In genomic region chr17:42744806-42745617, GRCh38 we compare ENCODE assay signal across 1 cellular context.
TF ChIP-seq lines count a peak whose summit lies in the region.

Gene EZH1 (minus strand): TSS chr17:42745040. CDS start chr17:42728941, 16,099 bp downstream.

TF ChIP-seq in HEK293, 187 proteins besides CTCF, POLR2A, EP300 and RAD21 (continued from another document and continues in another):
- TF ChIP-seq ZBTB44 (tag by site-specific recombination; IDR thresholded peaks at IDR 0.05) (no peak), ZBTB8A (tag by site-specific recombination; IDR thresholded peaks at IDR 0.05) (peak; percentile 94), ZNF26 (tag by site-specific recombination; IDR thresholded peaks at IDR 0.05) (no peak), ZNF311 (tag by site-specific recombination; IDR thresholded peaks at IDR 0.05; ENCODE audit: borderline replicate concordance) (no peak), ZNF48 (tag by site-specific recombination; IDR thresholded peaks at IDR 0.05) (no peak), ZNF266 (tag by site-specific recombination; IDR thresholded peaks at IDR 0.05; ENCODE audit: low read depth) (no peak), ZSCAN16 (tag by site-specific recombination; IDR thresholded peaks at IDR 0.05) (no peak), ZNF707 (tag by site-specific recombination; IDR thresholded peaks at IDR 0.05) (no peak), ZNF777 (tag by site-specific recombination; IDR thresholded peaks at IDR 0.05; ENCODE audit: borderline replicate concordance) (peak; percentile 92), BCL6B (tag by site-specific recombination; IDR thresholded peaks at IDR 0.05) (no peak), SCRT2 (tag by site-specific recombination; IDR thresholded peaks at IDR 0.05) (no peak), ZNF335 (tag by site-specific recombination; conservative IDR thresholded peaks at IDR 0.05) (peak; percentile 58; the same call in 1 of the 2 replicates), IKZF3 (tag by site-specific recombination; IDR thresholded peaks at IDR 0.05) (no peak), ZNF10 (tag by site-specific recombination; IDR thresholded peaks at IDR 0.05) (no peak), ZNF391 (tag by site-specific recombination; IDR thresholded peaks at IDR 0.05; ENCODE audit: borderline replicate concordance, low read depth) (no peak), RBAK (tag by site-specific recombination; IDR thresholded peaks at IDR 0.05) (no peak), ZFHX2 (tag by site-specific recombination; conservative IDR thresholded peaks at IDR 0.05) (peak; percentile 66), ZNF600 (tag by site-specific recombination; IDR thresholded peaks at IDR 0.05) (peak; percentile 48), AEBP2 (tag by site-specific recombination; IDR thresholded peaks at IDR 0.05; ENCODE audit: borderline replicate concordance) (no peak), SP3 (tag by site-specific recombination; IDR thresholded peaks at IDR 0.05) (peak; percentile 83), TCF7L2 (IDR thresholded peaks at IDR 0.05; ENCODE audit: borderline replicate concordance, low read depth, low read length) (no peak), ZNF341 (tag by site-specific recombination; IDR thresholded peaks at IDR 0.05; ENCODE audit: low read depth) (peak; percentile 91), ZNF521 (tag by site-specific recombination; IDR thresholded peaks at IDR 0.05) (no peak), ZFP3 (tag by site-specific recombination; IDR thresholded peaks at IDR 0.05; ENCODE audit: low read depth) (no peak), FEZF1 (tag by site-specific recombination; IDR thresholded peaks at IDR 0.05) (no peak), ZFP41 (tag by site-specific recombination; IDR thresholded peaks at IDR 0.05; ENCODE audit: borderline replicate concordance) (no peak), ZNF747 (tag by site-specific recombination; IDR thresholded peaks at IDR 0.05) (no peak), ZEB2 (tag by site-specific recombination; IDR thresholded peaks at IDR 0.05) (0 out of 2 replicates have a peak, but pooled peaks have one; percentile 39), ZNF830 (tag by site-specific recombination; IDR thresholded peaks at IDR 0.05; ENCODE audit: low read depth) (no peak), HOXA7 (CRISPR knock-in tag; IDR thresholded peaks at IDR 0.05; ENCODE audit: borderline replicate concordance) (no peak)
- TF ChIP-seq, protein P1, sequence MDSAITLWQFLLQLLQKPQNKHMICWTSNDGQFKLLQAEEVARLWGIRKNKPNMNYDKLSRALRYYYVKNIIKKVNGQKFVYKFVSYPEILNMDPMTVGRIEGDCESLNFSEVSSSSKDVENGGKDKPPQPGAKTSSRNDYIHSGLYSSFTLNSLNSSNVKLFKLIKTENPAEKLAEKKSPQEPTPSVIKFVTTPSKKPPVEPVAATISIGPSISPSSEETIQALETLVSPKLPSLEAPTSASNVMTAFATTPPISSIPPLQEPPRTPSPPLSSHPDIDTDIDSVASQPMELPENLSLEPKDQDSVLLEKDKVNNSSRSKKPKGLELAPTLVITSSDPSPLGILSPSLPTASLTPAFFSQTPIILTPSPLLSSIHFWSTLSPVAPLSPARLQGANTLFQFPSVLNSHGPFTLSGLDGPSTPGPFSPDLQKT (IDR thresholded peaks at IDR 0.05; ENCODE audit: borderline replicate concordance, low read depth, low read length) = no peak
- TF ChIP-seq, protein P2, sequence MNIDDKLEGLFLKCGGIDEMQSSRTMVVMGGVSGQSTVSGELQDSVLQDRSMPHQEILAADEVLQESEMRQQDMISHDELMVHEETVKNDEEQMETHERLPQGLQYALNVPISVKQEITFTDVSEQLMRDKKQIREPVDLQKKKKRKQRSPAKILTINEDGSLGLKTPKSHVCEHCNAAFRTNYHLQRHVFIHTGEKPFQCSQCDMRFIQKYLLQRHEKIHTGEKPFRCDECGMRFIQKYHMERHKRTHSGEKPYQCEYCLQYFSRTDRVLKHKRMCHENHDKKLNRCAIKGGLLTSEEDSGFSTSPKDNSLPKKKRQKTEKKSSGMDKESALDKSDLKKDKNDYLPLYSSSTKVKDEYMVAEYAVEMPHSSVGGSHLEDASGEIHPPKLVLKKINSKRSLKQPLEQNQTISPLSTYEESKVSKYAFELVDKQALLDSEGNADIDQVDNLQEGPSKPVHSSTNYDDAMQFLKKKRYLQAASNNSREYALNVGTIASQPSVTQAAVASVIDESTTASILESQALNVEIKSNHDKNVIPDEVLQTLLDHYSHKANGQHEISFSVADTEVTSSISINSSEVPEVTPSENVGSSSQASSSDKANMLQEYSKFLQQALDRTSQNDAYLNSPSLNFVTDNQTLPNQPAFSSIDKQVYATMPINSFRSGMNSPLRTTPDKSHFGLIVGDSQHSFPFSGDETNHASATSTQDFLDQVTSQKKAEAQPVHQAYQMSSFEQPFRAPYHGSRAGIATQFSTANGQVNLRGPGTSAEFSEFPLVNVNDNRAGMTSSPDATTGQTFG (tag by site-specific recombination; IDR thresholded peaks at IDR 0.05; ENCODE audit: borderline replicate concordance) = no peak
- TF ChIP-seq, protein P3, sequence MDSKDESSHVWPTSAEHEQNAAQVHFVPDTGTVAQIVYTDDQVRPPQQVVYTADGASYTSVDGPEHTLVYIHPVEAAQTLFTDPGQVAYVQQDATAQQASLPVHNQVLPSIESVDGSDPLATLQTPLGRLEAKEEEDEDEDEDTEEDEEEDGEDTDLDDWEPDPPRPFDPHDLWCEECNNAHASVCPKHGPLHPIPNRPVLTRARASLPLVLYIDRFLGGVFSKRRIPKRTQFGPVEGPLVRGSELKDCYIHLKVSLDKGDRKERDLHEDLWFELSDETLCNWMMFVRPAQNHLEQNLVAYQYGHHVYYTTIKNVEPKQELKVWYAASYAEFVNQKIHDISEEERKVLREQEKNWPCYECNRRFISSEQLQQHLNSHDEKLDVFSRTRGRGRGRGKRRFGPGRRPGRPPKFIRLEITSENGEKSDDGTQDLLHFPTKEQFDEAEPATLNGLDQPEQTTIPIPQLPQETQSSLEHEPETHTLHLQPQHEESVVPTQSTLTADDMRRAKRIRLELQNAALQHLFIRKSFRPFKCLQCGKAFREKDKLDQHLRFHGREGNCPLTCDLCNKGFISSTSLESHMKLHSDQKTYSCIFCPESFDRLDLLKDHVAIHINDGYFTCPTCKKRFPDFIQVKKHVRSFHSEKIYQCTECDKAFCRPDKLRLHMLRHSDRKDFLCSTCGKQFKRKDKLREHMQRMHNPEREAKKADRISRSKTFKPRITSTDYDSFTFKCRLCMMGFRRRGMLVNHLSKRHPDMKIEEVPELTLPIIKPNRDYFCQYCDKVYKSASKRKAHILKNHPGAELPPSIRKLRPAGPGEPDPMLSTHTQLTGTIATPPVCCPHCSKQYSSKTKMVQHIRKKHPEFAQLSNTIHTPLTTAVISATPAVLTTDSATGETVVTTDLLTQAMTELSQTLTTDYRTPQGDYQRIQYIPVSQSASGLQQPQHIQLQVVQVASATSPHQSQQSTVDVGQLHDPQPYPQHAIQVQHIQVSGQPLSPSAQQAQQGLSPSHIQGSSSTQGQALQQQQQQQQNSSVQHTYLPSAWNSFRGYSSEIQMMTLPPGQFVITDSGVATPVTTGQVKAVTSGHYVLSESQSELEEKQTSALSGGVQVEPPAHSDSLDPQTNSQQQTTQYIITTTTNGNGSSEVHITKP (tag by site-specific recombination; IDR thresholded peaks at IDR 0.05) = no peak
- TF ChIP-seq, protein P4, sequence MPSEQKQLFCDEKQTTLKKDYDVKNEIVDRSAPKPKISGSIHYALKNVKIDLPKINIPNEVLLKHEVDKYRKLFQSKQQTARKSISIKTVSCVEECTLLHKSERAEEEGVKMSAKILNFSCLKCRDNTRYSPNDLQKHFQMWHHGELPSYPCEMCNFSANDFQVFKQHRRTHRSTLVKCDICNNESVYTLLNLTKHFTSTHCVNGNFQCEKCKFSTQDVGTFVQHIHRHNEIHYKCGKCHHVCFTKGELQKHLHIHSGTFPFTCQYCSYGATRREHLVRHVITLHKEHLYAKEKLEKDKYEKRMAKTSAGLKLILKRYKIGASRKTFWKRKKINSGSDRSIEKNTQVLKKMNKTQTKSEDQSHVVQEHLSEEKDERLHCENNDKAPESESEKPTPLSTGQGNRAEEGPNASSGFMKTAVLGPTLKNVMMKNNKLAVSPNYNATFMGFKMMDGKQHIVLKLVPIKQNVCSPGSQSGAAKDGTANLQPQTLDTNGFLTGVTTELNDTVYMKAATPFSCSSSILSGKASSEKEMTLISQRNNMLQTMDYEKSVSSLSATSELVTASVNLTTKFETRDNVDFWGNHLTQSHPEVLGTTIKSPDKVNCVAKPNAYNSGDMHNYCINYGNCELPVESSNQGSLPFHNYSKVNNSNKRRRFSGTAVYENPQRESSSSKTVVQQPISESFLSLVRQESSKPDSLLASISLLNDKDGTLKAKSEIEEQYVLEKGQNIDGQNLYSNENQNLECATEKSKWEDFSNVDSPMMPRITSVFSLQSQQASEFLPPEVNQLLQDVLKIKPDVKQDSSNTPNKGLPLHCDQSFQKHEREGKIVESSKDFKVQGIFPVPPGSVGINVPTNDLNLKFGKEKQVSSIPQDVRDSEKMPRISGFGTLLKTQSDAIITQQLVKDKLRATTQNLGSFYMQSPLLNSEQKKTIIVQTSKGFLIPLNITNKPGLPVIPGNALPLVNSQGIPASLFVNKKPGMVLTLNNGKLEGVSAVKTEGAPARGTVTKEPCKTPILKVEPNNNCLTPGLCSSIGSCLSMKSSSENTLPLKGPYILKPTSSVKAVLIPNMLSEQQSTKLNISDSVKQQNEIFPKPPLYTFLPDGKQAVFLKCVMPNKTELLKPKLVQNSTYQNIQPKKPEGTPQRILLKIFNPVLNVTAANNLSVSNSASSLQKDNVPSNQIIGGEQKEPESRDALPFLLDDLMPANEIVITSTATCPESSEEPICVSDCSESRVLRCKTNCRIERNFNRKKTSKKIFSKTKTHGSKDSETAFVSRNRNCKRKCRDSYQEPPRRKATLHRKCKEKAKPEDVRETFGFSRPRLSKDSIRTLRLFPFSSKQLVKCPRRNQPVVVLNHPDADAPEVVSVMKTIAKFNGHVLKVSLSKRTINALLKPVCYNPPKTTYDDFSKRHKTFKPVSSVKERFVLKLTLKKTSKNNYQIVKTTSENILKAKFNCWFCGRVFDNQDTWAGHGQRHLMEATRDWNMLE (tag by site-specific recombination; conservative IDR thresholded peaks at IDR 0.05; ENCODE audit: low read depth) = no peak
- TF ChIP-seq, protein P5, sequence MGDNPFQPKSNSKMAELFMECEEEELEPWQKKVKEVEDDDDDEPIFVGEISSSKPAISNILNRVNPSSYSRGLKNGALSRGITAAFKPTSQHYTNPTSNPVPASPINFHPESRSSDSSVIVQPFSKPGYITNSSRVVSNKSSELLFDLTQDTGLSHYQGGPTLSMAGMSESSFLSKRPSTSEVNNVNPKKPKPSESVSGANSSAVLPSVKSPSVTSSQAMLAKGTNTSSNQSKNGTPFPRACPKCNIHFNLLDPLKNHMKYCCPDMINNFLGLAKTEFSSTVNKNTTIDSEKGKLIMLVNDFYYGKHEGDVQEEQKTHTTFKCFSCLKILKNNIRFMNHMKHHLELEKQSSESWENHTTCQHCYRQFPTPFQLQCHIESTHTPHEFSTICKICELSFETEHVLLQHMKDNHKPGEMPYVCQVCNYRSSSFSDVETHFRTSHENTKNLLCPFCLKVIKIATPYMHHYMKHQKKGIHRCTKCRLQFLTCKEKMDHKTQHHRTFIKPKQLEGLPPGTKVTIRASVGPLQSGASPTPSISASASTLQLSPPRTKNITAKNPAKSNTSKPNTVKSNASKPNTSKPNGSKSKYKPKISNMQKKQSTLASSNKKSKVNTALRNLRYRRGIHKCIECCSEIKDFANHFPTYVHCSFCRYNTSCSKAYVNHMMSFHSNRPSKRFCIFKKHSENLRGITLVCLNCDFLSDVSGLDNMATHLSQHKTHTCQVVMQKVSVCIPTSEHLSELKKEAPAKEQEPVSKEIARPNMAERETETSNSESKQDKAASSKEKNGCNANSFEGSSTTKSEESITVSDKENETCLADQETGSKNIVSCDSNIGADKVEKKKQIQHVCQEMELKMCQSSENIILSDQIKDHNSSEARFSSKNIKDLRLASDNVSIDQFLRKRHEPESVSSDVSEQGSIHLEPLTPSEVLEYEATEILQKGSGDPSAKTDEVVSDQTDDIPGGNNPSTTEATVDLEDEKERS (tag by site-specific recombination; IDR thresholded peaks at IDR 0.05) = no peak
